ENCODE assay signal across 8 cellular contexts in the genomic region with DNA sequence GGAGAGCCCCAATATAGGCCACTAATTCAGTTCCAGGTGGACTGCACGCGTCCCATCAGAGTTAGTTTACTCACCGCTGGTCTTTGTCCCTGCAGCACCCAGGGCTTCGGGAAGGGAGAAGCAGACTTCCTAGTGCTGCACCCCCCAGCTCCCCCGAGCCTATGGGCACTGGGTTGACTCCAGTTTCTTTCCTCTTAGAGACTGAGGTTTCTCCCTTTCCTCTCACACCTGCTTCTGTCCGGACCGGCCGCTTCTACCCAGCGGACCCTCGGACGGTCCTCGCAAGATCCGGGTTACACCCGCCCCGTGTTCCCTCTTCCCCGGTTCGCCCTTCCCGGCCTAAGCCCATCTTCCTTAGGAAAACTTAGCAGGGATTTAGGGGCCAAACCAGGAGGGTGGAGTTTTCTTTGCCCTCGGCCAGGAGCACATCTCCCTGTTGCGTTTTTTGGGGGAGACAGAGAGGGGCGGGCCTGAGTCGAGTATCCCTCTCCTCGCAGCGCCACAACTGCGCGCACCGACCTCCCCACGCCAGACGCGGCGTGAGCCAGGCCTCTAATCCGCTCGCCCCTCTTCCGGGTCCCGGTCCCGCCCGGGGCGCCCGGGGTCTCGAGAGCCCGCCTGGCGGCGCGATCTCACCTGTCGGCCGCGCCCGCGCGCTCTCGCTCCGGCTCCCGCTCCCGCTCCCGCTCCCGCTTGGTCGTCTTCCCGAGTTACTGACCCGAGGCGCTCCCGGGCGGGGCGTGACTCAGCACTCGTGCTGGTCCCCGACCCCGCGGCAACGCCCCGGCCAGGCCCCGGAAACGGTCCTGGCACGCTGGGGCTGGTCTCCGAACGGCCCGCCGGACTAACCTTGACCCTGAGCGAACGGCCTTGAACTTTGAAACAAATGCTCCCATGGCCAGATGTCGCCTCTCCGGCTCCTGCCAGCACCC. TPM values are rescaled to one million over a fixed set of nuclear protein-coding genes. Genes with fewer than 3 reads are reported as not detected.
DNase-seq lines count a peak whose midpoint lies in the region; ATAC-seq, FAIRE-seq and TF ChIP-seq lines count a peak whose summit lies in the region.

A gene (minus strand): TSS at position 728 of the 932 bp plus-strand sequence. CDS start 8,741 bp downstream, outside the sequence.

- H3K9me3 Mint-ChIP-seq in GM23338 (no peaks in the 10 kb centered on the region), mesothelial cell of epicardium (no peaks in the 10 kb centered on the region)
- no peaks in the 10 kb centered on the region for H3K9me3 Mint-ChIP-seq in activated CD8-positive, alpha-beta T cell treated with anti-CD3 and anti-CD28 coated beads for 36 hours

- POLR2A ChIA-PET in activated CD8-positive, alpha-beta T cell treated with anti-CD3 and anti-CD28 coated beads for 36 hours (lab: Charles Lee): interaction anchor here (0.6 to 5.3 kb wide), 3 partner anchors 13 to 131 kb away, joined by 3 to 38 read pairs (median 3); a partner anchor contains a TSS
- POLR2A ChIA-PET in endothelial cell of umbilical vein (lab: Charles Lee): interaction anchor here (1.2 kb wide), 1 partner anchor 14 kb away, joined by 3 read pairs; a partner anchor contains a TSS

- H3K4me2 ChIP-seq in GM23338: peak within 1 kb of the TSS; percentile 91
- peak within 1 kb of the TSS; percentile 98 for H3K4me2 ChIP-seq in KMS-11
- H3K4me2 ChIP-seq in endothelial cell of umbilical vein (ENCODE audit: insufficient read depth, low read length): peak within 1 kb of the TSS; percentile 88

- ATAC-seq in GM23338: peak; percentile 88
- peak; percentile 88 for ATAC-seq in activated CD8-positive, alpha-beta T cell treated with anti-CD3 and anti-CD28 coated beads for 36 hours

- no peaks in the 10 kb centered on the region for H3K36me3 ChIP-seq in GM23338 (ENCODE audit: insufficient read depth)
- no peaks in the 10 kb centered on the region for H3K36me3 ChIP-seq in KMS-11 (ENCODE audit: insufficient read depth)
- H3K36me3 ChIP-seq in endothelial cell of umbilical vein (ENCODE audit: control insufficient read depth in 2 of 2, extremely low read depth in 1 of 2, insufficient read depth in 2 of 2, low read length in 2 of 2): no peaks in the 10 kb centered on the region

- H3K9me2 ChIP-seq in GM23338 (ENCODE audit: insufficient read depth): no peaks in the 10 kb centered on the region

- H3K79me2 ChIP-seq in GM23338 (replicated peaks; ENCODE audit: insufficient read depth) (no peaks in the 10 kb centered on the region), KMS-11 (ENCODE audit: insufficient read depth, low read depth) (peaks cover 31% of the 10 kb centered on the region; the same call in 1 of the 2 replicates), endothelial cell of umbilical vein (ENCODE audit: control insufficient read depth, insufficient read depth, low read length) (peaks cover 2% of the 10 kb centered on the region)

- no peak within 1 kb of the TSS for H3K27ac ChIP-seq in GM23338 (ENCODE audit: low read depth)
- peak within 1 kb of the TSS; percentile 75 for H3K27ac ChIP-seq in KMS-11
- peak within 1 kb of the TSS; percentile 60 for H3K27ac ChIP-seq in endothelial cell of umbilical vein (ENCODE audit: insufficient read depth, low read depth, low read length)

- intact Hi-C loops in activated CD8-positive, alpha-beta T cell treated with anti-CD3 and anti-CD28 coated beads for 36 hours (cut with micrococcal nuclease): no loop called here
- intact Hi-C loops in endothelial cell of umbilical vein (cut with micrococcal nuclease): loop anchor here (1.0 kb wide), 1 partner anchor 14 kb away; a partner anchor contains a TSS

- peaks cover 5% of the 10 kb centered on the region; the same call in 1 of the 2 replicates for H3F3A ChIP-seq in GM23338 (replicated peaks; ENCODE audit: low read depth)

- H3K4me3 Mint-ChIP-seq in GM23338 (peak within 1 kb of the TSS; percentile 85), mesothelial cell of epicardium (peak within 1 kb of the TSS; percentile 90)
- H3K4me3 Mint-ChIP-seq in activated CD8-positive, alpha-beta T cell treated with anti-CD3 and anti-CD28 coated beads for 36 hours: peak within 1 kb of the TSS; percentile 80

- peak; percentile 17 for DNase-seq in NCI-H2171 treated with DMSO at 0.1 percent for 48 hours (lab: John Stamatoyannopoulos, UW)
- no peak for DNase-seq in NCI-H2171 (lab: John Stamatoyannopoulos, UW)
- DNase-seq in GM23338 (ENCODE audit: low spot score): peak; percentile 91
- DNase-seq in activated CD8-positive, alpha-beta T cell treated with anti-CD3 and anti-CD28 coated beads for 36 hours: peak; percentile 55
- DNase-seq in endothelial cell of umbilical vein (ENCODE audit: low read depth, low spot score): peak; percentile 38
- peak; percentile 48 to 68 for DNase-seq in mesothelial cell of epicardium (ENCODE audit: low spot score in 2 of 2, unreplicated experiment in 2 of 2)

- peak within 1 kb of the TSS; percentile 72 for H3K27ac Mint-ChIP-seq in GM23338
- peak within 1 kb of the TSS; percentile 93 for H3K27ac Mint-ChIP-seq in activated CD8-positive, alpha-beta T cell treated with anti-CD3 and anti-CD28 coated beads for 36 hours
- H3K27ac Mint-ChIP-seq in mesothelial cell of epicardium: peak within 1 kb of the TSS; percentile 94

- BruUV-seq in endothelial cell of umbilical vein (replicated peaks; lab: Mats Ljungman, UMichigan): TSS peak; percentile 33

- peak within 1 kb of the TSS; percentile 97 for H2AFZ ChIP-seq in GM23338
- peak within 1 kb of the TSS; percentile 98 for H2AFZ ChIP-seq in KMS-11 (ENCODE audit: low read depth)
- peak within 1 kb of the TSS; percentile 94 for H2AFZ ChIP-seq in endothelial cell of umbilical vein (ENCODE audit: low read depth, low read length)

- TF ChIP-seq POLR2A in endothelial cell of umbilical vein (IDR thresholded peaks at IDR 0.05; ENCODE audit: low read depth, low read length): no peak

- H3K9ac ChIP-seq in KMS-11: peak within 1 kb of the TSS; percentile 98
- H3K9ac ChIP-seq in endothelial cell of umbilical vein (replicated peaks; ENCODE audit: extremely low read depth, insufficient read depth, low read length): peak within 1 kb of the TSS; percentile 80

- H3K9me3 ChIP-seq in endothelial cell of umbilical vein (replicated peaks; ENCODE audit: control insufficient read depth, insufficient read depth, low read length): no peaks in the 10 kb centered on the region

- CTCF ChIA-PET in activated CD8-positive, alpha-beta T cell treated with anti-CD3 and anti-CD28 coated beads for 36 hours (lab: Charles Lee): interaction anchor here (1.7 to 3.8 kb wide), 3 partner anchors 14 to 34 kb away, joined by 3 to 37 read pairs (median 28); a partner anchor contains a TSS
- CTCF ChIA-PET in endothelial cell of umbilical vein (lab: Charles Lee): interaction anchor here (1.0 to 2.6 kb wide), 3 partner anchors 14 to 16 kb away, joined by 3 to 12 read pairs (median 9); a partner anchor contains a TSS

- dilution Hi-C loops in endothelial cell of umbilical vein (cut with MboI; ENCODE audit: extremely low pct_ligation_motif_present, low sequenced_read_pairs): no loop called here

- H3K36me3 Mint-ChIP-seq in GM23338 (ENCODE audit: low read depth): peaks cover 3% of the 10 kb centered on the region; the same call in 2 of the 3 replicates
- peaks cover 4% of the 10 kb centered on the region for H3K36me3 Mint-ChIP-seq in activated CD8-positive, alpha-beta T cell treated with anti-CD3 and anti-CD28 coated beads for 36 hours (ENCODE audit: low read depth)
- no peaks in the 10 kb centered on the region for H3K36me3 Mint-ChIP-seq in mesothelial cell of epicardium

- no peak for TF ChIP-seq CTCF in GM23338 (conservative IDR thresholded peaks at IDR 0.05; ENCODE audit: low read depth in 2 of 2)
- no peak for TF ChIP-seq CTCF in KMS-11 (conservative IDR thresholded peaks at IDR 0.05; ENCODE audit: low read depth, low read length)
- TF ChIP-seq CTCF in activated CD8-positive, alpha-beta T cell treated with anti-CD3 and anti-CD28 coated beads for 36 hours (IDR thresholded peaks at IDR 0.05): no peak
- TF ChIP-seq CTCF in endothelial cell of umbilical vein (IDR thresholded peaks at IDR 0.05; ENCODE audit: extremely low read depth in 1 of 2, insufficient read depth in 1 of 2, low read depth in 1 of 2, low read length in 2 of 2): no peak
- no peak for TF ChIP-seq CTCF in mesothelial cell of epicardium (IDR thresholded peaks at IDR 0.05; ENCODE audit: unreplicated experiment)
- TF ChIP-seq CTCF in subcutaneous adipose tissue (IDR thresholded peaks at IDR 0.05; ENCODE audit: low read depth): no peak

- peak within 1 kb of the TSS; percentile 61 for H3K4me3 ChIP-seq in GM23338
- no peak within 1 kb of the TSS for H3K4me3 ChIP-seq in KMS-11 (IDR thresholded peaks at IDR 0.05; ENCODE audit: insufficient read depth, low read depth, low read length)
- H3K4me3 ChIP-seq in endothelial cell of umbilical vein (replicated peaks in 1 of 3; ENCODE audit: insufficient read depth in 1 of 3, low read depth in 1 of 3, low read length in 3 of 3): peak within 1 kb of the TSS; percentile 58 to 77 (median 75)

- peak; percentile 82 for FAIRE-seq in endothelial cell of umbilical vein (lab: Jason Lieb, UNC)

- H3K4me1 ChIP-seq in GM23338 (ENCODE audit: insufficient read depth) (peaks cover 5% of the 10 kb centered on the region; the same call in 1 of the 2 replicates), KMS-11 (ENCODE audit: low read depth, poor library complexity, severe bottlenecking) (peaks cover 19% of the 10 kb centered on the region), endothelial cell of umbilical vein (ENCODE audit: control insufficient read depth, extremely low read depth, insufficient read depth, low read length) (peaks cover 13% of the 10 kb centered on the region)

- no peaks in the 10 kb centered on the region for H4K20me1 ChIP-seq in GM23338 (replicated peaks; ENCODE audit: insufficient read depth)
- no peaks in the 10 kb centered on the region for H4K20me1 ChIP-seq in KMS-11 (ENCODE audit: insufficient read depth)
- H4K20me1 ChIP-seq in endothelial cell of umbilical vein (replicated peaks; ENCODE audit: control insufficient read depth, extremely low read depth, insufficient read depth, low read length): no peaks in the 10 kb centered on the region

- H3K27me3 Mint-ChIP-seq in GM23338 (ENCODE audit: insufficient read depth, low read depth, poor library complexity) (peaks cover 16% of the 10 kb centered on the region), mesothelial cell of epicardium (ENCODE audit: low read depth) (no peaks in the 10 kb centered on the region)
- no peaks in the 10 kb centered on the region for H3K27me3 Mint-ChIP-seq in activated CD8-positive, alpha-beta T cell treated with anti-CD3 and anti-CD28 coated beads for 36 hours

- peaks cover 32% of the 10 kb centered on the region; the same call in 1 of the 2 replicates for H3K27me3 ChIP-seq in GM23338 (ENCODE audit: insufficient read depth)
- H3K27me3 ChIP-seq in KMS-11 (ENCODE audit: insufficient read depth, low read depth): no peaks in the 10 kb centered on the region
- H3K27me3 ChIP-seq in endothelial cell of umbilical vein (ENCODE audit: control insufficient read depth in 2 of 2, insufficient read depth in 2 of 2, low read length in 2 of 2): no peaks in the 10 kb centered on the region

- peaks cover 6% of the 10 kb centered on the region for H3K4me1 Mint-ChIP-seq in GM23338
- H3K4me1 Mint-ChIP-seq in activated CD8-positive, alpha-beta T cell treated with anti-CD3 and anti-CD28 coated beads for 36 hours (ENCODE audit: low read depth): peaks cover 22% of the 10 kb centered on the region
- H3K4me1 Mint-ChIP-seq in mesothelial cell of epicardium: peaks cover 17% of the 10 kb centered on the region

- H3K9me1 ChIP-seq in endothelial cell of umbilical vein (replicated peaks; ENCODE audit: control insufficient read depth, extremely low read depth, insufficient read depth, low read length): no peaks in the 10 kb centered on the region

RNA-seq across cellular contexts. Expression of the gene that starts here (rescaled TPM):
- 3.1 and 3.2 TPM in 2 replicates for total RNA-seq in GM23338 (2014; rRNA removed; shearing (Covaris generic))
- 1.7 and 3.6 TPM in 2 replicates for polyA plus RNA-seq in GM23338 (2016; fragmentation: Nextera tagmentation; extraction: Ambion mirVana)
- total RNA-seq in activated CD8-positive, alpha-beta T cell treated with anti-CD3 and anti-CD28 coated beads for 36 hours: 1 to 10 TPM; 6.3 to 8.2 TPM
- total RNA-seq in endothelial cell of umbilical vein: 6.6 and 8.7 TPM in 2 replicates
- polyA plus RNA-seq in endothelial cell of umbilical vein: 6.6 and 6.9 TPM in 2 replicates
- polyA plus RNA-seq in endothelial cell of umbilical vein (2011; cell fraction: cytosol; rRNA removed): 6.2 and 6.3 TPM in 2 replicates
- polyA plus RNA-seq in endothelial cell of umbilical vein (2011; cell fraction: nucleus; rRNA removed): 6.4 and 7.0 TPM in 2 replicates
- 7.6 and 9.3 TPM in 2 replicates for polyA plus RNA-seq in endothelial cell of umbilical vein (2012)
- 5.4 and 5.8 TPM in 2 replicates for polyA minus RNA-seq in endothelial cell of umbilical vein
- polyA minus RNA-seq in endothelial cell of umbilical vein (2011; cell fraction: cytosol; rRNA and poly(A)+ RNA removed): 10.9 TPM
- polyA minus RNA-seq in endothelial cell of umbilical vein (2011; cell fraction: nucleus; rRNA and poly(A)+ RNA removed): 2.8 and 2.9 TPM in 2 replicates
- total RNA-seq in mesothelial cell of epicardium: 9.5 to 10.4 TPM (median 9.9 TPM) in 3 replicates
- total RNA-seq in subcutaneous adipose tissue: 10 to 100 TPM; 46.2 to 97.2 (median 50.1) TPM
